13 cellular contexts compared by ENCODE assay signal in genomic region chr3:129014793-129015345, GRCh38. TPM values are rescaled to one million over a fixed set of nuclear protein-coding genes. Genes with fewer than 3 reads are reported as not detected.
A peak's percentile ranks its signal among the peaks of the same experiment; 100 is the strongest.
DNase-seq lines count a peak whose midpoint lies in the region; ATAC-seq and TF ChIP-seq lines count a peak whose summit lies in the region.
"Had no signal": no experiment of that assay in that cellular context is flagged by ENCODE, and none has a peak within 500 bp of the region (broad histone marks: within the 10 kb centered on the region; RNA-seq: fewer than 3 reads in every experiment).

No MANE protein-coding gene starts in this region.

- H3K9ac ChIP-seq in subcutaneous abdominal adipose tissue (ENCODE audit: low read length in 5 of 5) (no peak overlapping the region), SK-N-SH (no peak overlapping the region)

- no peak overlapping the region for H3K4me2 ChIP-seq in SK-N-SH
- H3K4me2 ChIP-seq: smooth muscle cell had no signal

- H3K4me3 ChIP-seq in subcutaneous abdominal adipose tissue (ENCODE audit: low read depth in 1 of 5, low read length in 5 of 5): no peak overlapping the region
- H3K4me3 ChIP-seq in SK-N-SH (ENCODE audit: low read depth in 2 of 2, low read length in 1 of 2): no peak overlapping the region
- H3K4me3 ChIP-seq: smooth muscle cell had no signal

- no peak overlapping the region for H2AFZ ChIP-seq in SK-N-SH (ENCODE audit: low read depth)

- ATAC-seq in memory B cell (ENCODE audit: low read depth) (no peak), GM18873 (IDR thresholded peaks at IDR 0.05; ENCODE audit: low FRiP score, unreplicated experiment) (no peak)

- peak overlapping the region; percentile 64 for H3K4me3 Mint-ChIP-seq in activated naive CD4-positive, alpha-beta T cell treated with anti-CD3 and anti-CD28 coated beads, Interleukin-2, amount 10 ng/mL, durations not matched to agents 7 days and 5 days
- H3K4me3 Mint-ChIP-seq in activated naive CD8-positive, alpha-beta T cell treated with anti-CD3 and anti-CD28 coated beads for 36 hours: no peak overlapping the region
- no peak overlapping the region for H3K4me3 Mint-ChIP-seq in memory B cell

- H3K9me2 ChIP-seq in SK-N-SH: no peaks in the 10 kb centered on the region

- H4K20me1 ChIP-seq in SK-N-SH (ENCODE audit: insufficient read depth): no peaks in the 10 kb centered on the region

- CTCF ChIA-PET in activated naive CD4-positive, alpha-beta T cell treated with anti-CD3 and anti-CD28 coated beads, Interleukin-2, amount 10 ng/mL, durations not matched to agents 7 days and 5 days (lab: Charles Lee): interaction anchor here (0.9 to 3.6 kb wide), 9 partner anchors 8 to 220 kb away, joined by 3 to 59 read pairs (median 18); partner anchors contain the start of gene CFAP92
- CTCF ChIA-PET in SK-N-SH (lab: Yijun Ruan, JAX): interaction anchor here (1.6 to 7.3 kb wide), 5 partner anchors 9 to 44 kb away, joined by 4 to 46 read pairs (median 9); no protein-coding TSS in a partner anchor

- POLR2A ChIA-PET in SK-N-SH (lab: Yijun Ruan, JAX): no interaction called here

- no peaks in the 10 kb centered on the region for H3F3A ChIP-seq in SK-N-SH (replicated peaks; ENCODE audit: insufficient read depth)

- H3K79me2 ChIP-seq in SK-N-SH (ENCODE audit: insufficient read depth): no peaks in the 10 kb centered on the region

- no peaks in the 10 kb centered on the region for H3K9me3 ChIP-seq in subcutaneous abdominal adipose tissue (ENCODE audit: control insufficient read depth in 5 of 5, low read length in 5 of 5)
- no peaks in the 10 kb centered on the region for H3K9me3 ChIP-seq in SK-N-SH

- H3K27me3 Mint-ChIP-seq in activated naive CD4-positive, alpha-beta T cell treated with anti-CD3 and anti-CD28 coated beads, Interleukin-2, amount 10 ng/mL, durations not matched to agents 7 days and 5 days: peaks cover 3% of the 10 kb centered on the region
- H3K27me3 Mint-ChIP-seq in activated naive CD8-positive, alpha-beta T cell treated with anti-CD3 and anti-CD28 coated beads for 36 hours: no peaks in the 10 kb centered on the region
- H3K27me3 Mint-ChIP-seq in memory B cell: no peaks in the 10 kb centered on the region

- H3K27ac Mint-ChIP-seq in activated naive CD4-positive, alpha-beta T cell treated with anti-CD3 and anti-CD28 coated beads, Interleukin-2, amount 10 ng/mL, durations not matched to agents 7 days and 5 days: peak overlapping the region; percentile 93
- H3K27ac Mint-ChIP-seq in activated naive CD8-positive, alpha-beta T cell treated with anti-CD3 and anti-CD28 coated beads for 36 hours: peak overlapping the region; percentile 97
- H3K27ac Mint-ChIP-seq in memory B cell: peak overlapping the region; percentile 99

- WGBS in SK-N-SH (ENCODE audit: low lambda C conversion rate): 65% methylated on average over 8 of the region's 9 CpGs

- no peaks in the 10 kb centered on the region for H3K9me3 Mint-ChIP-seq in activated naive CD4-positive, alpha-beta T cell treated with anti-CD3 and anti-CD28 coated beads, Interleukin-2, amount 10 ng/mL, durations not matched to agents 7 days and 5 days
- no peaks in the 10 kb centered on the region for H3K9me3 Mint-ChIP-seq in activated naive CD8-positive, alpha-beta T cell treated with anti-CD3 and anti-CD28 coated beads for 36 hours
- H3K9me3 Mint-ChIP-seq in memory B cell: peaks cover 2% of the 10 kb centered on the region

- no peak for TF ChIP-seq CTCF in SK-N-SH (IDR thresholded peaks at IDR 0.05)

- peaks cover 2% of the 10 kb centered on the region for H3K36me3 Mint-ChIP-seq in activated naive CD4-positive, alpha-beta T cell treated with anti-CD3 and anti-CD28 coated beads, Interleukin-2, amount 10 ng/mL, durations not matched to agents 7 days and 5 days
- H3K36me3 Mint-ChIP-seq in activated naive CD8-positive, alpha-beta T cell treated with anti-CD3 and anti-CD28 coated beads for 36 hours: peaks cover 2% of the 10 kb centered on the region
- H3K36me3 Mint-ChIP-seq in memory B cell: no peaks in the 10 kb centered on the region

- TF ChIP-seq RAD21 in SK-N-SH (IDR thresholded peaks at IDR 0.05; ENCODE audit: low read length): no peak

- peaks cover 47% of the 10 kb centered on the region for H3K4me1 Mint-ChIP-seq in activated naive CD4-positive, alpha-beta T cell treated with anti-CD3 and anti-CD28 coated beads, Interleukin-2, amount 10 ng/mL, durations not matched to agents 7 days and 5 days
- peaks cover 31% of the 10 kb centered on the region for H3K4me1 Mint-ChIP-seq in activated naive CD8-positive, alpha-beta T cell treated with anti-CD3 and anti-CD28 coated beads for 36 hours
- H3K4me1 Mint-ChIP-seq in memory B cell: peaks cover 31% of the 10 kb centered on the region

- H3K36me3 ChIP-seq in subcutaneous abdominal adipose tissue (ENCODE audit: control insufficient read depth in 5 of 5, insufficient read depth in 5 of 5, low read length in 5 of 5) (no peaks in the 10 kb centered on the region), SK-N-SH (replicated peaks in 1 of 2; ENCODE audit: control insufficient read depth in 1 of 2, insufficient read depth in 2 of 2, low read length in 1 of 2) (no peaks in the 10 kb centered on the region)

- H3K27ac ChIP-seq in subcutaneous abdominal adipose tissue (ENCODE audit: low read depth, low read length): peak overlapping the region; percentile 23
- H3K27ac ChIP-seq in caudate nucleus (ENCODE audit: low read depth, low read length): no peak overlapping the region
- H3K27ac ChIP-seq in SK-N-SH (ENCODE audit: low read depth in 2 of 2, low read length in 1 of 2): no peak overlapping the region

- H3K4me1 ChIP-seq in subcutaneous abdominal adipose tissue (ENCODE audit: control insufficient read depth in 5 of 5, insufficient read depth in 5 of 5, low read length in 5 of 5) (peaks cover 5 to 44% (median 20%) of the 10 kb centered on the region in 5 donors), SK-N-SH (ENCODE audit: control insufficient read depth in 1 of 2, insufficient read depth in 2 of 2, low read depth in 1 of 2, low read length in 1 of 2) (peaks cover 0 to 8% of the 10 kb centered on the region in 2 experiments; a peak in 1 of 4 replicates)

- H3K27me3 ChIP-seq in subcutaneous abdominal adipose tissue (ENCODE audit: control insufficient read depth in 5 of 5, insufficient read depth in 4 of 5, low read length in 5 of 5): no peaks in the 10 kb centered on the region
- no peaks in the 10 kb centered on the region for H3K27me3 ChIP-seq in SK-N-SH (ENCODE audit: insufficient read depth)

- no peak for DNase-seq in activated naive CD4-positive, alpha-beta T cell treated with anti-CD3 and anti-CD28 coated beads, Interleukin-2, amount 10 ng/mL, durations not matched to agents 7 days and 5 days
- no peak for DNase-seq in activated naive CD4-positive, alpha-beta T cell (lab: John Stamatoyannopoulos, UW)
- no peak for DNase-seq in activated naive CD8-positive, alpha-beta T cell treated with anti-CD3 and anti-CD28 coated beads for 36 hours
- no peak for DNase-seq in memory B cell (ENCODE audit: low spot score in 2 of 2)
- DNase-seq in caudate nucleus (lab: John Stamatoyannopoulos, UW): no peak
- DNase-seq in SK-N-SH: no peak
- DNase-seq: HCEC 1CT, NCI-H1417, NCI-H526 had no signal

- no peak for TF ChIP-seq EP300 in SK-N-SH (IDR thresholded peaks at IDR 0.05; ENCODE audit: borderline replicate concordance in 1 of 2, low read depth in 1 of 2, low read length in 1 of 2)

TF ChIP-seq in SK-N-SH, 30 proteins besides CTCF, POLR2A, EP300 and RAD21 (continues in another document):
- TF ChIP-seq RCOR1 (IDR thresholded peaks at IDR 0.05; ENCODE audit: low read length): no peak
- no peak for TF ChIP-seq GATA2 (CRISPR knock-in tag; IDR thresholded peaks at IDR 0.05)
- TF ChIP-seq SIN3A (IDR thresholded peaks at IDR 0.05; ENCODE audit: borderline replicate concordance, low read depth, low read length): no peak
- TF ChIP-seq TAF1 (IDR thresholded peaks at IDR 0.05; ENCODE audit: borderline replicate concordance, low read depth, low read length): no peak
- no peak for TF ChIP-seq FOSL2 (IDR thresholded peaks at IDR 0.05; ENCODE audit: borderline replicate concordance, low read depth)
- TF ChIP-seq RFX5 (IDR thresholded peaks at IDR 0.05; ENCODE audit: low read length): no peak
- no peak for TF ChIP-seq MEF2A (IDR thresholded peaks at IDR 0.05; ENCODE audit: borderline replicate concordance, low read depth)
- no peak for TF ChIP-seq USF1 (IDR thresholded peaks at IDR 0.05; ENCODE audit: borderline replicate concordance, low read depth)
- TF ChIP-seq MAX (IDR thresholded peaks at IDR 0.05; ENCODE audit: low read depth): no peak
- TF ChIP-seq TEAD4 (IDR thresholded peaks at IDR 0.05; ENCODE audit: borderline replicate concordance, insufficient read depth): no peak
- no peak for TF ChIP-seq MXI1 (IDR thresholded peaks at IDR 0.05; ENCODE audit: low read depth, low read length)
- no peak for TF ChIP-seq CHD2 (IDR thresholded peaks at IDR 0.05; ENCODE audit: low read length, partially characterized antibody)
- TF ChIP-seq RXRA (IDR thresholded peaks at IDR 0.05; ENCODE audit: borderline replicate concordance, low read depth): no peak
- no peak for TF ChIP-seq NFIC (IDR thresholded peaks at IDR 0.05; ENCODE audit: borderline replicate concordance)
- no peak for TF ChIP-seq POLR2AphosphoS5 (IDR thresholded peaks at IDR 0.05; ENCODE audit: low read depth, low read length)

RNA-seq across cellular contexts. Expression of gene EFCC1, which starts 13.8 kb away (rescaled TPM):
- total RNA-seq in activated naive CD8-positive, alpha-beta T cell treated with anti-CD3 and anti-CD28 coated beads for 36 hours: under 1 TPM; 0.18 to 0.45 TPM
- not detected in 2 replicates for polyA plus RNA-seq in SK-N-SH (2012; rRNA removed)
- polyA plus RNA-seq in SK-N-SH (2012; cell fraction: cytosol; rRNA removed): not detected in 2 replicates
- not detected in 2 replicates for polyA plus RNA-seq in SK-N-SH (2012; cell fraction: nucleus; rRNA removed)
- total RNA-seq: smooth muscle cell had no signal

RNA-seq across cellular contexts. Expression of gene CFAP92, which starts 21.0 kb away (rescaled TPM):
- under 1 TPM; 0.40 to 0.56 TPM for total RNA-seq in activated naive CD8-positive, alpha-beta T cell treated with anti-CD3 and anti-CD28 coated beads for 36 hours
- polyA plus RNA-seq in SK-N-SH (2012; rRNA removed): not detected in 2 replicates
- 0.04 and 0.07 TPM in 2 replicates for polyA plus RNA-seq in SK-N-SH (2012; cell fraction: cytosol; rRNA removed)
- not detected in 2 replicates for polyA plus RNA-seq in SK-N-SH (2012; cell fraction: nucleus; rRNA removed)

RNA-seq across cellular contexts. Expression of gene GP9, which starts 45.7 kb away (rescaled TPM):
- not detected for total RNA-seq in activated naive CD8-positive, alpha-beta T cell treated with anti-CD3 and anti-CD28 coated beads for 36 hours
- polyA plus RNA-seq in SK-N-SH (2012; rRNA removed): not detected in 2 replicates
- not detected in 2 replicates for polyA plus RNA-seq in SK-N-SH (2012; cell fraction: cytosol; rRNA removed)
- polyA plus RNA-seq in SK-N-SH (2012; cell fraction: nucleus; rRNA removed): not detected in 2 replicates
- total RNA-seq: smooth muscle cell had no signal
- polyA plus RNA-seq: AG04450, smooth muscle cell had no signal
